1 cellular context compared by ENCODE assay signal in the genomic region with DNA sequence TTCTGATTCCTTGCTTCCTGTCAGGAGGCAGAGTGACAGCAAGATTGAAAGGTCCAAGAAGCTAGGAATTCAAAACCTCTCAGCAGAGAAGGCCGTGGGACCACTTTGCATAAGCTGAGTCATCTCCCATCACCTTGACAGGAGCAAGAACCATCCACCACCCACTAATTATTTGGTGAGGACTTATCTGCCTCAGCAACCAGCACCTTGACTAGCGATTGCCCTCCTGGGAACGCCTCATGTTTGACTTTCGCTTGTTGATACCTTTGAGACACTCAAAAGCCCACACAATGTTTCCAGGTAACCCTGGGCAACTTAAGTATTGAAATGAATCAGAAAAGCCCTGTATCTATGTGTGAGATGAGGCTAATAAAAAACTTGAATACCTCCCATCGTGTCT.
TF ChIP-seq lines count a peak whose summit lies in the region.

No MANE protein-coding gene starts in this region.

TF ChIP-seq in GM12878, 131 proteins besides CTCF, POLR2A, EP300 and RAD21 (continued from another document):
- TF ChIP-seq IRF4 (IDR thresholded peaks at IDR 0.05; ENCODE audit: low read depth, low read length), result peak; percentile 60; the same call in 1 of the 2 replicates
- 0 out of 2 replicates have a peak, but pooled peaks have one; percentile 32 for TF ChIP-seq DPF2 (IDR thresholded peaks at IDR 0.05)
- no peak for TF ChIP-seq CBX3 (IDR thresholded peaks at IDR 0.05; ENCODE audit: borderline replicate concordance, low read depth)
